In genomic region chr19:2061093-2061935, GRCh38 we compare ENCODE assay signal across 8 cellular contexts. TPM values are rescaled to one million over a fixed set of nuclear protein-coding genes. Genes with fewer than 3 reads are reported as not detected.
A peak's percentile ranks its signal among the peaks of the same experiment; 100 is the strongest.
DNase-seq lines count a peak whose midpoint lies in the region; TF ChIP-seq lines count a peak whose summit lies in the region.

No MANE protein-coding gene starts in this region.

- H3K4me3 Mint-ChIP-seq in HFFc6, result peak overlapping the region; percentile 91

- under 1% methylated on average over 29 of the region's 83 CpGs for WGBS in suprapubic skin

- H3K27ac ChIP-seq in suprapubic skin, result peak overlapping the region; percentile 100

- TF ChIP-seq CTCF in HFFc6 (IDR thresholded peaks at IDR 0.05) (no peak), NB4 (IDR thresholded peaks at IDR 0.05; ENCODE audit: low read depth, low read length) (no peak), suprapubic skin (IDR thresholded peaks at IDR 0.05) (no peak)

- no peaks in the 10 kb centered on the region for H3K36me3 Mint-ChIP-seq in HFFc6 (ENCODE audit: low read depth)

- TF ChIP-seq POLR2A in NB4 (IDR thresholded peaks at IDR 0.05; ENCODE audit: extremely low read depth, insufficient read length), result peak; percentile 47
- peak in 1 of 2 donors; percentile 79 for TF ChIP-seq POLR2A in suprapubic skin (IDR thresholded peaks at IDR 0.05)

- peaks cover 41% of the 10 kb centered on the region for H3K4me1 Mint-ChIP-seq in HFFc6 (ENCODE audit: low read depth)

- TF ChIP-seq EP300 in suprapubic skin (IDR thresholded peaks at IDR 0.05), result no peak

- no peaks in the 10 kb centered on the region for H3K27me3 ChIP-seq in suprapubic skin

- H3K4me3 ChIP-seq in NB4 (ENCODE audit: low read depth, low read length) (peak overlapping the region; percentile 60), suprapubic skin (peak overlapping the region; percentile 66)

- peak overlapping the region; percentile 99 for H3K27ac Mint-ChIP-seq in HFFc6

- no peaks in the 10 kb centered on the region for H3K36me3 ChIP-seq in suprapubic skin

- H3K9me3 Mint-ChIP-seq in HFFc6, result no peaks in the 10 kb centered on the region

- H3K4me1 ChIP-seq in suprapubic skin, result peaks cover 69% of the 10 kb centered on the region

- peak; percentile 94 for DNase-seq in GM04504 (ENCODE audit: low read depth)
- peak; percentile 98 for DNase-seq in HFFc6
- DNase-seq in NB4 (ENCODE audit: low read depth), result peak; percentile 95
- peak; percentile 98 for DNase-seq in SK-N-DZ (ENCODE audit: low spot score)
- peak; percentile 99 for DNase-seq in activated naive CD4-positive, alpha-beta T cell treated with anti-CD3 and anti-CD28 coated beads, Interleukin-2, amount 50 U/mL, for 16 hours
- peak; percentile 98 for DNase-seq in globus pallidus (ENCODE audit: low spot score)
- DNase-seq in nucleus accumbens (lab: John Stamatoyannopoulos, UW), result peak; percentile 85 to 100 (median 96)
- peak; percentile 100 for DNase-seq in suprapubic skin (ENCODE audit: low spot score in 2 of 2)

- H3K9me3 ChIP-seq in suprapubic skin, result no peaks in the 10 kb centered on the region

- peaks cover 1% of the 10 kb centered on the region for H3K27me3 Mint-ChIP-seq in HFFc6 (ENCODE audit: insufficient read depth)

RNA-seq across cellular contexts. Expression of gene MKNK2, which starts 10.3 kb away (rescaled TPM):
- total RNA-seq in HFFc6 (2021; fragmentation: NEBNext Ultra II Directional; extraction: Animal tissue kit (Norgen Biotek cat#: 25700)), result 10 to 100 TPM; 61.5 to 82.9 (median 65.2) TPM
- 43.2 and 44.6 TPM in 2 replicates for polyA plus RNA-seq in SK-N-DZ (2014; cell fraction: cytosol; rRNA removed)
- 59.1 and 76.4 TPM in 2 replicates for polyA plus RNA-seq in SK-N-DZ (2014; cell fraction: nucleus; rRNA removed)
- 100 to 1,000 TPM; 209 to 249 (median 219) TPM for total RNA-seq in suprapubic skin

RNA-seq across cellular contexts. Expression of gene MOB3A, which starts 34.8 kb away (rescaled TPM):
- 10 to 100 TPM; 47.1 to 52.6 (median 51.2) TPM for total RNA-seq in HFFc6 (2021; fragmentation: NEBNext Ultra II Directional; extraction: Animal tissue kit (Norgen Biotek cat#: 25700))
- 7.2 and 8.4 TPM in 2 replicates for polyA plus RNA-seq in SK-N-DZ (2014; cell fraction: cytosol; rRNA removed)
- polyA plus RNA-seq in SK-N-DZ (2014; cell fraction: nucleus; rRNA removed), result 3.4 and 4.2 TPM in 2 replicates
- total RNA-seq in suprapubic skin, result 10 to 100 TPM; 23.7 to 29.4 (median 28.1) TPM

RNA-seq across cellular contexts. Expression of gene IZUMO4, which starts 35.4 kb away (rescaled TPM):
- 1 to 10 TPM in 5 of 6 experiments, under 1 TPM in 1; 0.68 to 1.9 (median 1.5) TPM for total RNA-seq in HFFc6 (2021; fragmentation: NEBNext Ultra II Directional; extraction: Animal tissue kit (Norgen Biotek cat#: 25700))
- 0.27 and 1.7 TPM in 2 replicates for polyA plus RNA-seq in SK-N-DZ (2014; cell fraction: cytosol; rRNA removed)
- 6.8 and 9.5 TPM in 2 replicates for polyA plus RNA-seq in SK-N-DZ (2014; cell fraction: nucleus; rRNA removed)
- 1 to 10 TPM; 2.1 to 8.1 (median 6.4) TPM for total RNA-seq in suprapubic skin

RNA-seq across cellular contexts. Expression of gene BTBD2, which starts 45.8 kb away (rescaled TPM):
- total RNA-seq in HFFc6 (2021; fragmentation: NEBNext Ultra II Directional; extraction: Animal tissue kit (Norgen Biotek cat#: 25700)), result 10 to 100 TPM; 74.1 to 95.6 (median 84.7) TPM
- 94.2 and 137 TPM in 2 replicates for polyA plus RNA-seq in SK-N-DZ (2014; cell fraction: cytosol; rRNA removed)
- polyA plus RNA-seq in SK-N-DZ (2014; cell fraction: nucleus; rRNA removed), result 74.0 and 88.6 TPM in 2 replicates
- 100 to 1,000 TPM in 1 of 4 donors, 10 to 100 TPM in 3; 83.0 to 101 (median 90.3) TPM for total RNA-seq in suprapubic skin

Comparison
In these comparisons a context has a peak if more than half of its experiments do, and no peak if none do; other contexts are left out.
1. Peak in every context shown above with its lines: DNase-seq, H3K4me3 ChIP-seq and H3K27ac ChIP-seq.